In the genomic region with DNA sequence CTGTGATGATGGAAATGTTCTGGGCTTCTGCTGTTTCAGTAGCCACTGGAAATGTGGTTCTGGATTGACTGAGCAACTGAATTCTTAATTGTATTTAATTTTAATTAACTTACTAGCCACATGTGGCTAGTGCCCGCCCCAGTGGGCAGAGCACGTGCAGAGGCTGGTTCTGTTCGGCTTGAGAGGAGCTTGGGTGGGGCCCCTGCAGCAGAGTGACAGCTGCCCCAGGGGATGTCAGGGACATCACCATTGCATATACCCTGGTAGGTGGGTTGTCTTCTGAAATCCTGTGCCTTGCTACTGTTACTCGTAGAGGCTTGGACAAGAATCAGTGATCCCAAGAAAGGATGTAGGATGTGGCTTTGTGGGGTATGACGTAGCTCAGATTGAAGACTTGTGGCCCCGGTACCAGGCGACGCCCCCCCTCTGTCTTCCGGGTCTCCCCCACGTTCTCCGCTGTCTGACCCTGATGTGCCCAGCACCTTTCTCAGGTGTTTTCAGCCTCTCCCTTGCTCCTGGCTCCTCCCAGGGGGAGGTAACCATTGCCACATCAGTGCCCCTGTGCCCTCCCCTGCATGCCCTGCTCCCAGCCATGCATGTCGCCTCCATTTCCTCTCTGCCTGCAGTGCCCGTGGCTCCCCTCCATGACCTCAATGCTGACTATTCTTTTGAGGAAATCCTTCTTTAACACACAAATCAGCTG, we compare ENCODE assay signal across 9 cellular contexts.
DNase-seq lines count a peak whose midpoint lies in the region; ATAC-seq and TF ChIP-seq lines count a peak whose summit lies in the region.
"Had no signal": no experiment of that assay in that cellular context is flagged by ENCODE, and none has a peak within 500 bp of the region (broad histone marks: within the 10 kb centered on the region; RNA-seq: fewer than 3 reads in every experiment).

No MANE protein-coding gene starts in this region.

- ATAC-seq in GM19438 (IDR thresholded peaks at IDR 0.05; ENCODE audit: low read depth, unreplicated experiment) (peak; percentile 69), GM21526 (IDR thresholded peaks at IDR 0.05; ENCODE audit: low FRiP score, unreplicated experiment) (no peak), HG03439 (IDR thresholded peaks at IDR 0.05; ENCODE audit: unreplicated experiment) (no peak)
- ATAC-seq in activated T-helper 17 cell treated with anti-CD3 and anti-CD28 coated beads, Interleukin-2, amount 50 U/mL, for 72 hours (replicated peaks): peak; percentile 31

- H2BK12ac ChIP-seq in neuronal stem cell (ENCODE audit: low read length): peak overlapping the region; percentile 18

- no peaks in the 10 kb centered on the region for H3K9me3 ChIP-seq in Karpas-422 (ENCODE audit: low read length)
- H3K9me3 ChIP-seq in neuronal stem cell (replicated peaks in 1 of 2; ENCODE audit: control insufficient read depth in 2 of 2, insufficient read depth in 1 of 2, low read depth in 1 of 2, low read length in 2 of 2): no peaks in the 10 kb centered on the region
- no peaks in the 10 kb centered on the region for H3K9me3 ChIP-seq in adrenal gland (replicated peaks in 1 of 3)

- H3K9me2 ChIP-seq in Karpas-422 (replicated peaks; ENCODE audit: insufficient read depth, low read length): no peaks in the 10 kb centered on the region

- peak; percentile 59 for DNase-seq in Karpas-422
- no peak for DNase-seq in neuronal stem cell (ENCODE audit: low spot score)
- DNase-seq in adrenal gland: no peak
- no peak for DNase-seq in brain microvascular endothelial cell

- H3K4ac ChIP-seq in neuronal stem cell (ENCODE audit: low read length): no peak overlapping the region

- no peak for TF ChIP-seq POLR2A in adrenal gland (IDR thresholded peaks at IDR 0.05)

- H3K23ac ChIP-seq in neuronal stem cell (ENCODE audit: low read depth, low read length, poor library complexity): no peak overlapping the region

- H4K20me1 ChIP-seq in Karpas-422 (ENCODE audit: insufficient read depth, low read depth, low read length): no peaks in the 10 kb centered on the region

- intact Hi-C loops in adrenal gland (cut with DNase I): no loop called here

- peak overlapping the region; percentile 6 for H3K4me3 Mint-ChIP-seq in activated T-helper 17 cell treated with anti-CD3 and anti-CD28 coated beads, Interleukin-2, amount 50 U/mL, for 72 hours

- H4K8ac ChIP-seq in neuronal stem cell (ENCODE audit: low read depth, low read length): no peak overlapping the region

- H3K79me2 ChIP-seq in Karpas-422 (ENCODE audit: low read length): no peaks in the 10 kb centered on the region

- no peaks in the 10 kb centered on the region for H3K4me1 ChIP-seq in Karpas-422 (ENCODE audit: low read length)
- peaks cover 24 to 25% of the 10 kb centered on the region in 2 donors for H3K4me1 ChIP-seq in neuronal stem cell (ENCODE audit: control insufficient read depth in 2 of 2, insufficient read depth in 1 of 2, low read depth in 1 of 2, low read length in 2 of 2)
- peaks cover 0 to 17% of the 10 kb centered on the region in 2 donors for H3K4me1 ChIP-seq in adrenal gland (replicated peaks in 1 of 2)

- peak overlapping the region; percentile 54 for H2AK5ac ChIP-seq in neuronal stem cell (ENCODE audit: low read depth, low read length)

- no peak for TF ChIP-seq CTCF in adrenal gland (IDR thresholded peaks at IDR 0.05)
- no peak for TF ChIP-seq CTCF in brain microvascular endothelial cell (IDR thresholded peaks at IDR 0.05; ENCODE audit: low read depth, low read length, missing control alignments)

- H3K79me1 ChIP-seq in neuronal stem cell (ENCODE audit: low read depth, low read length): peaks cover 6% of the 10 kb centered on the region

- no peak overlapping the region for H3K14ac ChIP-seq in neuronal stem cell (ENCODE audit: low read length)

- H2AFZ ChIP-seq in Karpas-422 (ENCODE audit: low read length) (no peak overlapping the region), neuronal stem cell (ENCODE audit: low read length) (peak overlapping the region; percentile 68)

- H3K27me3 ChIP-seq in Karpas-422 (ENCODE audit: low read length): no peaks in the 10 kb centered on the region
- no peaks in the 10 kb centered on the region for H3K27me3 ChIP-seq in neuronal stem cell (ENCODE audit: control insufficient read depth in 3 of 3, insufficient read depth in 3 of 3, low read depth in 1 of 3, low read length in 3 of 3)
- no peaks in the 10 kb centered on the region for H3K27me3 ChIP-seq in adrenal gland
- no peaks in the 10 kb centered on the region for H3K27me3 ChIP-seq in brain microvascular endothelial cell (replicated peaks)

- H3K36me3 ChIP-seq in Karpas-422 (ENCODE audit: insufficient read depth, low read length) (no peaks in the 10 kb centered on the region), neuronal stem cell (replicated peaks in 1 of 2; ENCODE audit: control insufficient read depth in 2 of 2, insufficient read depth in 2 of 2, low read length in 2 of 2) (no peaks in the 10 kb centered on the region), adrenal gland (replicated peaks in 1 of 2) (no peaks in the 10 kb centered on the region), brain microvascular endothelial cell (replicated peaks) (no peaks in the 10 kb centered on the region)

- H3K27me3 Mint-ChIP-seq in activated T-helper 17 cell treated with anti-CD3 and anti-CD28 coated beads, Interleukin-2, amount 50 U/mL, for 72 hours: peaks cover 10% of the 10 kb centered on the region

- WGBS in neuronal stem cell (ENCODE audit: extremely low coverage in 2 of 2, insufficient read length in 2 of 2, insufficient replicate concordance in 1 of 2), 2 donors: no CpG with 5 or more reads among the region's 13 CpGs
- 80 to 84% (median 84%) methylated on average over 12 to 13 of the region's 13 CpGs for WGBS in adrenal gland, 4 donors

- H3K27ac Mint-ChIP-seq in activated T-helper 17 cell treated with anti-CD3 and anti-CD28 coated beads, Interleukin-2, amount 50 U/mL, for 72 hours: no peak overlapping the region

- H2BK120ac ChIP-seq in neuronal stem cell (ENCODE audit: low read depth, low read length): no peak overlapping the region

- H3K4me1 Mint-ChIP-seq in activated T-helper 17 cell treated with anti-CD3 and anti-CD28 coated beads, Interleukin-2, amount 50 U/mL, for 72 hours: no peaks in the 10 kb centered on the region

- H2BK5ac ChIP-seq in neuronal stem cell (ENCODE audit: low read length): no peak overlapping the region

- in situ Hi-C loops in brain microvascular endothelial cell (cut with HindIII; ENCODE audit: low pct_ligation_motif_present, low sequenced_read_pairs): no loop called here

- no peak overlapping the region for H2BK15ac ChIP-seq in neuronal stem cell (ENCODE audit: low read length)

- H3K9ac ChIP-seq in Karpas-422 (ENCODE audit: low read length): no peak overlapping the region
- no peak overlapping the region for H3K9ac ChIP-seq in neuronal stem cell (ENCODE audit: low read depth, low read length, poor library complexity)

- no peak overlapping the region for H3K4me3 ChIP-seq in Karpas-422 (ENCODE audit: low read length)
- no peak overlapping the region for H3K4me3 ChIP-seq in neuronal stem cell (ENCODE audit: low read length in 2 of 2)
- no peak overlapping the region for H3K4me3 ChIP-seq in adrenal gland
- H3K4me3 ChIP-seq in brain microvascular endothelial cell (ENCODE audit: low read depth, low read length): no peak overlapping the region
- H3K4me3 ChIP-seq: coronary artery had no signal

- no peaks in the 10 kb centered on the region for H3K36me3 Mint-ChIP-seq in activated T-helper 17 cell treated with anti-CD3 and anti-CD28 coated beads, Interleukin-2, amount 50 U/mL, for 72 hours (ENCODE audit: low read depth)

- H3K18ac ChIP-seq in neuronal stem cell (ENCODE audit: low read length): peak overlapping the region; percentile 92

- H4K91ac ChIP-seq in neuronal stem cell (ENCODE audit: low read depth, low read length, poor library complexity): no peak overlapping the region

- H3K27ac ChIP-seq in Karpas-422 (ENCODE audit: low read length): no peak overlapping the region
- no peak overlapping the region for H3K27ac ChIP-seq in neuronal stem cell (replicated peaks; ENCODE audit: low read length)
- peak overlapping the region in 1 of 5 donors; percentile 7 for H3K27ac ChIP-seq in adrenal gland
- no peak overlapping the region for H3K27ac ChIP-seq in brain microvascular endothelial cell
- H3K27ac ChIP-seq: coronary artery had no signal

- no peaks in the 10 kb centered on the region for H3K9me3 Mint-ChIP-seq in activated T-helper 17 cell treated with anti-CD3 and anti-CD28 coated beads, Interleukin-2, amount 50 U/mL, for 72 hours

- H3K4me2 ChIP-seq in Karpas-422 (ENCODE audit: low read depth, low read length, poor library complexity, severe bottlenecking) (no peak overlapping the region), neuronal stem cell (ENCODE audit: insufficient read depth, low read length, poor library complexity, severe bottlenecking) (no peak overlapping the region)

Comparison
In these comparisons a context has a peak if more than half of its experiments do, and no peak if none do; other contexts are left out.
1. ATAC-seq: peak in GM19438 (single experiment) and activated T-helper 17 cell treated with anti-CD3 and anti-CD28 coated beads, Interleukin-2, amount 50 U/mL, for 72 hours (single experiment); none in GM21526 (single experiment) and HG03439 (single experiment).